Comparison of ENCODE assay signal across 17 cellular contexts in genomic region chr15:80823120-80823519, GRCh38. TPM values are rescaled to one million over a fixed set of nuclear protein-coding genes. Genes with fewer than 3 reads are reported as not detected.
DNase-seq lines count a peak whose midpoint lies in the region; ATAC-seq and TF ChIP-seq lines count a peak whose summit lies in the region.
"Had no signal": no experiment of that assay in that cellular context is flagged by ENCODE, and none has a peak within 500 bp of the region (broad histone marks: within the 10 kb centered on the region; RNA-seq: fewer than 3 reads in every experiment).

No MANE protein-coding gene starts in this region.

- no peak overlapping the region for H4K91ac ChIP-seq in H9 (ENCODE audit: insufficient read length, low read depth, low read length)

- no peak overlapping the region for H3K4me3 ChIP-seq in ovary
- H3K4me3 ChIP-seq: GM23338, SJCRH30 had no signal

- intact Hi-C loops in ovary (cut with DNase I): no loop called here

- peak; percentile 22 for DNase-seq in H9
- DNase-seq in NCI-H446 treated with DMSO at 0.1 percent for 48 hours (lab: John Stamatoyannopoulos, UW): peak; percentile 14
- no peak for DNase-seq in ovary
- DNase-seq in HuH-7 (ENCODE audit: low spot score): no peak
- DNase-seq in chondrocyte (ENCODE audit: low spot score): no peak
- DNase-seq: Caco-2, GF-D8, NCI-H1436 treated with DMSO at 0.1 percent for 48 hours, NCI-H2081 treated with DMSO at 0.1 percent for 48 hours, NCI-H510A treated with DMSO at 0.1 percent for 48 hours, SJCRH30 had no signal

- TF ChIP-seq EP300 in ovary (IDR thresholded peaks at IDR 0.05): no peak

- no peaks in the 10 kb centered on the region for H4K20me1 ChIP-seq in H9 (ENCODE audit: control insufficient read depth, insufficient read depth, insufficient read length)

- H2BK120ac ChIP-seq in H9 (ENCODE audit: low read depth, low read length, poor library complexity, severe bottlenecking): no peak overlapping the region

- H2BK12ac ChIP-seq in H9 (ENCODE audit: insufficient read length, low read depth, low read length): no peak overlapping the region

- H4K8ac ChIP-seq in H9 (replicated peaks; ENCODE audit: insufficient read length, low read depth, low read length): no peak overlapping the region

- H3K14ac ChIP-seq in H9 (ENCODE audit: insufficient read depth, low read length): no peak overlapping the region

- H3K27ac Mint-ChIP-seq in H9: no peak overlapping the region
- H3K27ac Mint-ChIP-seq in brain: peak overlapping the region in 4 of 5 experiments; percentile 43 to 75 (median 53)
- peak overlapping the region; percentile 40 for H3K27ac Mint-ChIP-seq in stimulated activated memory B cell treated with anti-CD40 and anti-IgM and Interleukin-4, amounts not matched to agents 10 μg/mL and 1 μg/mL and 100 μg/mL, for 72 hours
- no peak overlapping the region for H3K27ac Mint-ChIP-seq in chondrocyte (ENCODE audit: unreplicated experiment)
- H3K27ac Mint-ChIP-seq: GM23338; T-helper 1 cell treated with Interleukin-12 subunit alpha and Interleukin-12 subunit beta and Interleukin-4 antibody, amounts not matched to agents 30 μg/mL and 1 μg/mL, for 36 hours had no signal

- H3K79me2 ChIP-seq in H9 (ENCODE audit: insufficient read depth, low read length): no peaks in the 10 kb centered on the region

- H2AK5ac ChIP-seq in H9 (ENCODE audit: insufficient read length, low read length): no peak overlapping the region

- H3K4me3 Mint-ChIP-seq in H9 (no peak overlapping the region; a peak in 1 of 5 replicates), brain (peak overlapping the region in 1 of 5 experiments; percentile 18), chondrocyte (ENCODE audit: unreplicated experiment) (no peak overlapping the region)
- H3K4me3 Mint-ChIP-seq in stimulated activated memory B cell treated with anti-CD40 and anti-IgM and Interleukin-4, amounts not matched to agents 10 μg/mL and 1 μg/mL and 100 μg/mL, for 72 hours: peak overlapping the region; percentile 12
- H3K4me3 Mint-ChIP-seq: GM23338; T-helper 1 cell treated with Interleukin-12 subunit alpha and Interleukin-12 subunit beta and Interleukin-4 antibody, amounts not matched to agents 30 μg/mL and 1 μg/mL, for 36 hours had no signal

- H3K18ac ChIP-seq in H9 (ENCODE audit: insufficient read length, low read depth, low read length): no peak overlapping the region

- H3K4me2 ChIP-seq in H9 (ENCODE audit: insufficient read depth, insufficient read length, low read length): no peak overlapping the region
- H3K4me2 ChIP-seq: KMS-11 had no signal

- no CpG with 5 or more reads among the region's 6 CpGs for WGBS in H9 (ENCODE audit: extremely low coverage, insufficient read length, low lambda C conversion rate)
- WGBS in ovary, 3 donors: 68 to 87% (median 76%) methylated on average over 6 of the region's 6 CpGs

- peaks cover 5% of the 10 kb centered on the region; the same call in 1 of the 2 replicates for H3K27me3 Mint-ChIP-seq in H9 (ENCODE audit: low read depth)
- peaks cover 11% of the 10 kb centered on the region for H3K27me3 Mint-ChIP-seq in brain
- H3K27me3 Mint-ChIP-seq in stimulated activated memory B cell treated with anti-CD40 and anti-IgM and Interleukin-4, amounts not matched to agents 10 μg/mL and 1 μg/mL and 100 μg/mL, for 72 hours: no peaks in the 10 kb centered on the region
- H3K27me3 Mint-ChIP-seq in chondrocyte (ENCODE audit: low read depth): no peaks in the 10 kb centered on the region

- H2AFZ ChIP-seq in H9 (ENCODE audit: low read length): no peak overlapping the region
- H2AFZ ChIP-seq: GM23338 had no signal

- no peak overlapping the region for H2BK20ac ChIP-seq in H9 (ENCODE audit: low read depth, low read length, poor library complexity, severe bottlenecking)

- peak; percentile 44 for ATAC-seq in stimulated activated memory B cell treated with anti-CD40 and anti-IgM and Interleukin-4, amounts not matched to agents 10 μg/mL and 1 μg/mL and 100 μg/mL, for 72 hours
- ATAC-seq: GM23338, HepG2 had no signal

- no peak overlapping the region for H3K23ac ChIP-seq in H9 (ENCODE audit: insufficient read length, low read depth, low read length)

- H4K5ac ChIP-seq in H9 (ENCODE audit: insufficient read length, low read depth, low read length): no peak overlapping the region

- H3K56ac ChIP-seq in H9 (ENCODE audit: insufficient read length, low read depth, low read length): no peak overlapping the region

- H3K9ac ChIP-seq in H9 (ENCODE audit: extremely low read depth, insufficient read length, low read length): no peak overlapping the region
- H3K9ac ChIP-seq: KMS-11 had no signal

- no peak for TF ChIP-seq POLR2A in ovary (IDR thresholded peaks at IDR 0.05)

- H3K4ac ChIP-seq in H9 (ENCODE audit: low read depth, low read length): no peak overlapping the region

- no peaks in the 10 kb centered on the region for H3K9me3 Mint-ChIP-seq in H9
- peaks cover 0 to 7% (median 0%) of the 10 kb centered on the region in 5 experiments for H3K9me3 Mint-ChIP-seq in brain
- H3K9me3 Mint-ChIP-seq in stimulated activated memory B cell treated with anti-CD40 and anti-IgM and Interleukin-4, amounts not matched to agents 10 μg/mL and 1 μg/mL and 100 μg/mL, for 72 hours: no peaks in the 10 kb centered on the region
- no peaks in the 10 kb centered on the region for H3K9me3 Mint-ChIP-seq in chondrocyte (ENCODE audit: low read depth)
- H3K9me3 Mint-ChIP-seq: GM23338; T-helper 1 cell treated with Interleukin-12 subunit alpha and Interleukin-12 subunit beta and Interleukin-4 antibody, amounts not matched to agents 30 μg/mL and 1 μg/mL, for 36 hours had no signal

- no peak overlapping the region for H2BK15ac ChIP-seq in H9 (ENCODE audit: low read depth, low read length)

- TF ChIP-seq CTCF in H9 (conservative IDR thresholded peaks at IDR 0.05) (no peak), brain (conservative IDR thresholded peaks at IDR 0.05) (no peak), ovary (IDR thresholded peaks at IDR 0.05) (no peak), chondrocyte (IDR thresholded peaks at IDR 0.05) (no peak)

- H3T11ph ChIP-seq in H9 (ENCODE audit: low read length): no peak overlapping the region

- peaks cover 10% of the 10 kb centered on the region for H3K4me1 ChIP-seq in H9 (ENCODE audit: insufficient read depth, low read length)
- no peaks in the 10 kb centered on the region for H3K4me1 ChIP-seq in ovary (ENCODE audit: insufficient read depth)
- H3K4me1 ChIP-seq: Caco-2 had no signal

- no peaks in the 10 kb centered on the region for H3K23me2 ChIP-seq in H9 (ENCODE audit: insufficient read length, low read depth, low read length, poor library complexity, severe bottlenecking)

- H3K4me1 Mint-ChIP-seq in H9 (peaks cover 15 to 20% of the 10 kb centered on the region in 2 experiments), brain (peaks cover 15% of the 10 kb centered on the region), chondrocyte (ENCODE audit: low read depth) (peaks cover 15% of the 10 kb centered on the region)
- H3K4me1 Mint-ChIP-seq in stimulated activated memory B cell treated with anti-CD40 and anti-IgM and Interleukin-4, amounts not matched to agents 10 μg/mL and 1 μg/mL and 100 μg/mL, for 72 hours: peaks cover 27% of the 10 kb centered on the region

- H3K27ac ChIP-seq in H9 (ENCODE audit: insufficient read length, low read depth, low read length): no peak overlapping the region
- H3K27ac ChIP-seq in ovary: no peak overlapping the region
- H3K27ac ChIP-seq: KMS-11, SJCRH30 had no signal

- H3K36me3 Mint-ChIP-seq in H9 (ENCODE audit: insufficient read depth in 1 of 3, low read depth in 3 of 3) (no peaks in the 10 kb centered on the region; a peak in 1 of 7 replicates), brain (no peaks in the 10 kb centered on the region), chondrocyte (ENCODE audit: low read depth) (peaks cover 11% of the 10 kb centered on the region)
- no peaks in the 10 kb centered on the region for H3K36me3 Mint-ChIP-seq in stimulated activated memory B cell treated with anti-CD40 and anti-IgM and Interleukin-4, amounts not matched to agents 10 μg/mL and 1 μg/mL and 100 μg/mL, for 72 hours

- H3K79me1 ChIP-seq in H9 (ENCODE audit: insufficient read depth, low read depth, low read length, poor library complexity, severe bottlenecking): no peaks in the 10 kb centered on the region

- H3K36me3 ChIP-seq in ovary: no peaks in the 10 kb centered on the region
- H3K36me3 ChIP-seq: SJCRH30 had no signal

- H2BK5ac ChIP-seq in H9 (ENCODE audit: insufficient read length, low read length): no peak overlapping the region

- no peaks in the 10 kb centered on the region for H3K27me3 ChIP-seq in H9 (ENCODE audit: insufficient read depth, low read length)
- no peaks in the 10 kb centered on the region for H3K27me3 ChIP-seq in ovary
- H3K27me3 ChIP-seq: SJCRH30 had no signal

- no peaks in the 10 kb centered on the region for H3K9me3 ChIP-seq in H9 (ENCODE audit: control insufficient read depth, low read depth, low read length)
- no peaks in the 10 kb centered on the region for H3K9me3 ChIP-seq in ovary
- H3K9me3 ChIP-seq: Caco-2, SJCRH30 had no signal

RNA-seq across cellular contexts. Expression of gene CEMIP, which starts 44.0 kb away (rescaled TPM):
- total RNA-seq in H9 (2021) (0.09 and 0.26 TPM in 2 replicates), ovary (10 to 100 TPM in 2 of 7 donors, 1 to 10 TPM in 5; 2.3 to 12.3 (median 5.4) TPM), chondrocyte (138 to 146 TPM (median 143 TPM) in 3 replicates)
- polyA plus RNA-seq in brain (ENCODE audit: insufficient read depth, low read depth, low replicate concordance) (4.5 TPM), ovary (1 to 10 TPM; 2.2 to 4.1 TPM)

Comparison
In these comparisons a context has a peak if more than half of its experiments do, and no peak if none do; other contexts are left out.
1. DNase-seq: peak in H9 (single experiment) and NCI-H446 treated with DMSO at 0.1 percent for 48 hours (single experiment); none in ovary (0 of 5), HuH-7 (single experiment) and chondrocyte (single experiment).
2. H3K27ac Mint-ChIP-seq: peak in brain (4 of 5) and stimulated activated memory B cell treated with anti-CD40 and anti-IgM and Interleukin-4, amounts not matched to agents 10 μg/mL and 1 μg/mL and 100 μg/mL, for 72 hours (single experiment); none in H9 (0 of 3) and chondrocyte (single experiment).
3. RNA of gene CEMIP, which starts 44.0 kb away (total RNA-seq): 138 to 146 TPM in chondrocyte; 2.3 to 12.3 TPM in ovary and 0.09 to 0.26 TPM in H9; every median in the first group is over 10 times any median in the second.